Comparison of ENCODE assay signal across 2 cellular contexts in the genomic region with DNA sequence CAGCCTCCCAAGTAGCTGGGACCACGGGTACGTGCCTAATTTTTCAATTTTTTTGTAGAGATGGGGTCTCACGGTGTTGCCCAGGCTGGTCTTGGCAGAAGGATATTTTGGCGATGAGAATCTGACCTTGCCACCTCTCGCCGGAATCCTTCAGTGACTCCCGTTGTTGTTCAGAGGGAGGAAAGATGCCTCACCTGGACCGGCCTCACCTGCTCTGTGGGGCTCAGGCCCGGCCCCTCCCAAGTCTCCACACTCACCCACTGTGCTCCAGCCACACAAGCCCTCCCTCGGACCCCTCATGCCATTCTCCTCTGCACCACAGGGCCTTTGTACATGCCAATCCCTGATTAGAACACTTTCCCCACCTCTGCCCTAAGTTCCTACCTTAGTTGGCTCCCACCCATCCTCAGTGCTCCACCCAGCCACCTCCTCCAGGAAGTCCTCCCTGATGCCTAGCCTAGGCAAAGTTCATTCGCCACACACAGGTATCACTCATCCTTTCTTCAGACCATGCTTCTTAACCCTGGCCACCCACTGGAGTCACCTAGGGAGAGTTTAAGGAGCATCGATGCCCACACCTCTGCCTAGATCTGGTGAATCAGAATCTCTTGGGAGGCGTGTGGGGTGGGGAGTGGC.
TF ChIP-seq lines count a peak whose summit lies in the region.

No MANE protein-coding gene starts in this region.

TF ChIP-seq in K562, 482 proteins besides CTCF, POLR2A, EP300 and RAD21 (continued from another document):
- TF ChIP-seq, protein P1, sequence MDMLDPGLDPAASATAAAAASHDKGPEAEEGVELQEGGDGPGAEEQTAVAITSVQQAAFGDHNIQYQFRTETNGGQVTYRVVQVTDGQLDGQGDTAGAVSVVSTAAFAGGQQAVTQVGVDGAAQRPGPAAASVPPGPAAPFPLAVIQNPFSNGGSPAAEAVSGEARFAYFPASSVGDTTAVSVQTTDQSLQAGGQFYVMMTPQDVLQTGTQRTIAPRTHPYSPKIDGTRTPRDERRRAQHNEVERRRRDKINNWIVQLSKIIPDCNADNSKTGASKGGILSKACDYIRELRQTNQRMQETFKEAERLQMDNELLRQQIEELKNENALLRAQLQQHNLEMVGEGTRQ (CRISPR knock-in tag; IDR thresholded peaks at IDR 0.05) = no peak
- TF ChIP-seq, protein P2, sequence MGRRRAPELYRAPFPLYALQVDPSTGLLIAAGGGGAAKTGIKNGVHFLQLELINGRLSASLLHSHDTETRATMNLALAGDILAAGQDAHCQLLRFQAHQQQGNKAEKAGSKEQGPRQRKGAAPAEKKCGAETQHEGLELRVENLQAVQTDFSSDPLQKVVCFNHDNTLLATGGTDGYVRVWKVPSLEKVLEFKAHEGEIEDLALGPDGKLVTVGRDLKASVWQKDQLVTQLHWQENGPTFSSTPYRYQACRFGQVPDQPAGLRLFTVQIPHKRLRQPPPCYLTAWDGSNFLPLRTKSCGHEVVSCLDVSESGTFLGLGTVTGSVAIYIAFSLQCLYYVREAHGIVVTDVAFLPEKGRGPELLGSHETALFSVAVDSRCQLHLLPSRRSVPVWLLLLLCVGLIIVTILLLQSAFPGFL (CRISPR knock-in tag; IDR thresholded peaks at IDR 0.05) = no peak
- TF ChIP-seq ZFP36 (IDR thresholded peaks at IDR 0.05; ENCODE audit: low read depth, low read length, partially characterized antibody) = peak; percentile 92
- 0 out of 2 replicates have a peak, but pooled peaks have one; percentile 41 for TF ChIP-seq SMARCA5 (IDR thresholded peaks at IDR 0.05)
- TF ChIP-seq DNMT1 (IDR thresholded peaks at IDR 0.05) = no peak
- no peak for TF ChIP-seq TEAD2 (tag; IDR thresholded peaks at IDR 0.05)
- peak; percentile 64; the same call in 1 of the 2 replicates for TF ChIP-seq BCOR (IDR thresholded peaks at IDR 0.05)
- TF ChIP-seq ATF7 (IDR thresholded peaks at IDR 0.05) = no peak
- no peak for TF ChIP-seq SIN3B (IDR thresholded peaks at IDR 0.05; ENCODE audit: low read depth)
TF ChIP-seq in K562: peak in this region for 4.

TF ChIP-seq in HepG2, 621 proteins besides CTCF, POLR2A, EP300 and RAD21 (continued from another document):
- TF ChIP-seq, protein P3, sequence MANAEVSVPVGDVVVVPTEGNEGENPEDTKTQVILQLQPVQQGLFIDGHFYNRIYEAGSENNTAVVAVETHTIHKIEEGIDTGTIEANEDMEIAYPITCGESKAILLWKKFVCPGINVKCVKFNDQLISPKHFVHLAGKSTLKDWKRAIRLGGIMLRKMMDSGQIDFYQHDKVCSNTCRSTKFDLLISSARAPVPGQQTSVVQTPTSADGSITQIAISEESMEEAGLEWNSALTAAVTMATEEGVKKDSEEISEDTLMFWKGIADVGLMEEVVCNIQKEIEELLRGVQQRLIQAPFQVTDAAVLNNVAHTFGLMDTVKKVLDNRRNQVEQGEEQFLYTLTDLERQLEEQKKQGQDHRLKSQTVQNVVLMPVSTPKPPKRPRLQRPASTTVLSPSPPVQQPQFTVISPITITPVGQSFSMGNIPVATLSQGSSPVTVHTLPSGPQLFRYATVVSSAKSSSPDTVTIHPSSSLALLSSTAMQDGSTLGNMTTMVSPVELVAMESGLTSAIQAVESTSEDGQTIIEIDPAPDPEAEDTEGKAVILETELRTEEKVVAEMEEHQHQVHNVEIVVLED (CRISPR knock-in tag; IDR thresholded peaks at IDR 0.05; ENCODE audit: borderline replicate concordance) = no peak
- TF ChIP-seq DNMT3B (CRISPR knock-in tag; conservative IDR thresholded peaks at IDR 0.05) (no peak), KMT2B (CRISPR knock-in tag; IDR thresholded peaks at IDR 0.05) (no peak), SOX6 (IDR thresholded peaks at IDR 0.05) (no peak), SOX6 (CRISPR knock-in tag; IDR thresholded peaks at IDR 0.05) (no peak), ZNF496 (CRISPR knock-in tag; IDR thresholded peaks at IDR 0.05; ENCODE audit: insufficient replicate concordance) (no peak), KAT7 (CRISPR knock-in tag; IDR thresholded peaks at IDR 0.05; ENCODE audit: borderline replicate concordance) (no peak), FLYWCH1 (CRISPR knock-in tag; IDR thresholded peaks at IDR 0.05) (no peak)
